Comparison of ENCODE assay signal across 1 cellular context in the genomic region with DNA sequence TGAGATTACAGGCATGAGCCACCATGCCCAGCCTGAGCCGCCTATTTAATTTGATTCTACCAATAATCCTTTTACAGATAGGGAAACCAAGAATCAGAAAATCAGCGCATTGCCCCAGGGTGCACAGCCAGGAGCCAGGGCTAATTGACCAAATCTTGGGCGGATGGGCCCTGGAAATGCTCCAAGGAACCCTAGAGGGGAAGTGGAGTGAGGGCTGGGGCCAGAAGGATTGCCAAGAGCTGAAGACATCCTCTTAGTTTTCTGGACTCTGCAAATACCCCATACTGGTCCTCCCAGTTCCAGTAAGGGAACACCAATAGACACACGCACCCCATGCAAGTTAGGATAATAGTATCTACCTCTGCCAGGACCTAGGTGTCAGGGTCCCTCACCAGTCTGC.
TF ChIP-seq lines count a peak whose summit lies in the region.

No MANE protein-coding gene starts in this region.

TF ChIP-seq in endothelial cell of umbilical vein, 7 proteins besides CTCF, POLR2A, EP300 and RAD21:
- TF ChIP-seq FOS (IDR thresholded peaks at IDR 0.05; ENCODE audit: borderline replicate concordance, insufficient read depth, low read length) (no peak), GATA2 (IDR thresholded peaks at IDR 0.05; ENCODE audit: insufficient read depth, insufficient read length, low read depth, low read length) (no peak), EZH2 (IDR thresholded peaks at IDR 0.05; ENCODE audit: borderline replicate concordance, low read depth, low read length, severe bottlenecking) (no peak), POLR2AphosphoS5 (IDR thresholded peaks at IDR 0.05; ENCODE audit: insufficient read depth, low read depth, low read length) (no peak), JUN (IDR thresholded peaks at IDR 0.05; ENCODE audit: borderline replicate concordance, insufficient read depth, insufficient read length, low read depth) (no peak), MAX (IDR thresholded peaks at IDR 0.05; ENCODE audit: insufficient read depth, insufficient read length) (no peak), MYC (IDR thresholded peaks at IDR 0.05; ENCODE audit: low read depth, low read length) (no peak)
